Comparison of ENCODE assay signal across 7 cellular contexts in the genomic region with DNA sequence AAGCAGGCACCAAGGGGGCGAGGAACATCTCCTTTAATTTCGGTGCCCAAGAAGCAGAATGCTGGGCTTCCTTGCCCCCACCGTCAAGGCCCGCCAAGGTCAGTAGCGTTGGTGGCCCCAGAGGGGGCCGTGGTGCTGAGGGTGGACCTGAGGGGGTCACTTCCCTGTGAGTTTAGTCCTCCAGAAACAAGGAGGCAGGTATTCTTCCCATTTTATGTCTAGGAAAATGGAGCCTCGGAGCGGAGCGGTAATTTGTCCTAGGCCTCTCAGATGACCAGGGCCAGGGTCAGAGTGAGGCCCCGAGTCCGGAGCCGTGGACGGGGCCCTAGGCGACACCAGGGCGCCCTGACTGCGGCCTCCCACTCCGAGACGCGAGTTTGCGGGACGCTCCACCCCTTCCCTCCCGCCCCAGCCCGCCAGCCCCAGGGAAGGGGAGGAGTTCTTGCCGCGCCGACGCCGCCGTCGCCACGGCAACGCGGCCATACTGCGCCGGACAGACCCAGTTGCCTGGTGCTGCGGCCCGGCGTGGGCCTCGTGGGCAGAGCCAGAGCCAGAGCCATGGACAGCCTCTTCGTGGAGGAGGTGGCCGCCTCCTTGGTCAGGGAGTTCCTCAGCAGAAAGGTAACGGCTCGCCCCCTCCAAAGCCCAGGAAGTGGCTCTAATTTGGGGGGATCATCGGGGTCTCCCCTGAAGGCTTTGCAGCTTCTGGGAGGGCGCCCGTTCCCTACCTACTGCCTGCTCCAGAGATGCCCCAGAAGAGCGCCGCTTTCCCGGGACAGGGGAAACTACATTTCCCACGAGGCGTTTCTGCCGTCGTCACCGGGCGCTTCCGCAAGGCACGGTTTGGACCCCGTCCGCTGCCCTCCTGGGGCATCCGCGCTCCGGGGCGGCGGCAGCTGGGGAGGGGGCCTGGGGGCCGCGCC.
A peak's percentile ranks its signal among the peaks of the same experiment; 100 is the strongest.
DNase-seq lines count a peak whose midpoint lies in the region; ATAC-seq lines count a peak whose summit lies in the region.

TSS of gene MINDY4 (plus strand) at position 482 of the 923 bp plus-strand sequence. CDS start at position 559, 77 bp downstream.

- ATAC-seq in GM18861 (IDR thresholded peaks at IDR 0.05; ENCODE audit: unreplicated experiment) (peak; percentile 67), HG03039 (IDR thresholded peaks at IDR 0.05; ENCODE audit: unreplicated experiment) (peak; percentile 87)

- DNase-seq in NCI-H2227 (lab: John Stamatoyannopoulos, UW; ENCODE audit: unreplicated experiment) (peak; percentile 88), cortex of kidney (lab: John Stamatoyannopoulos, UW) (peak; percentile 44), left kidney (ENCODE audit: low read depth, low spot score) (peak; percentile 96)
- peak; percentile 56 for DNase-seq in activated CD4-positive, alpha-beta T cell treated with anti-CD3 and anti-CD28 coated beads, Interleukin-2, amount 50 U/mL, for 1 hour
- peak; percentile 73 for DNase-seq in stimulated activated CD4-positive, alpha-beta T cell treated with anti-CD3 and anti-CD28 coated beads, Interleukin-1b, Interleukin-23, amount 100 ng/mL, for 48 hours

Comparison
In these comparisons a context has a peak if more than half of its experiments do, and no peak if none do; other contexts are left out.
1. Peak in every context shown above with its lines: DNase-seq and ATAC-seq.
2. DNase-seq: peak in every context shown above with its lines; median percentile 96 in left kidney; 88 in NCI-H2227; 73 in stimulated activated CD4-positive, alpha-beta T cell treated with anti-CD3 and anti-CD28 coated beads, Interleukin-1b, Interleukin-23, amount 100 ng/mL, for 48 hours; 56 in activated CD4-positive, alpha-beta T cell treated with anti-CD3 and anti-CD28 coated beads, Interleukin-2, amount 50 U/mL, for 1 hour; 44 in cortex of kidney.